ENCODE assay signal across 12 cellular contexts in the genomic region with DNA sequence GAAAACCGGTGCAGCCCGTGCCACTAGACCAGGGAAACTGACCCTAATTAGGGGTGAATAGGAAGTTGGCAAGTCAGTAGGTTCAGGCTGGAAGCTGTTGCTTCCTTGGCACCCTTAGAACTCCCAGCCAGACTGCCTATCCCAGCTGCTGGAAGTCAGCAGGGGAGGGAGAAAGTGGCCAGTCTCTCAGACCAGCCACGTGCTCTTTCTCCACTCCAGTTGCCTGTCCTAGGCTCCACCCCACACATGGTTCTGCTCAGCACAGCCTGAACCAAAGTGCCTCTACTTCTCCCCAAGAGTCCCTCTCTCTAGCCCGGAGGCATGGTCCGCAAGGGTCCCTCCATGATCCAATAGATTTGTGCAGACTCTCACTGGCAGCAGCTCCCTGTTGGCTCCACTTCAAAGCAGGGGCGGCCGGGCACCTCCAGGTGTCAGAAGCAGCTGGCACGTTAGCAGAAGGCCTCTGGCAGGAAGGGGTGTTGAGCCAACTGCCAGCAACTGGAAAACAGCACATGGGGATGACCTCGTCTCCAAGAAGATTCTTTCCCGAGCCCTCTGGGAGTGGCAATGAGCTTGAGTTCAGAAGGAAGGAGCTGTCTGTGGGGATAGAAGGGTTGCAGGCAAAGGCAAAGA. TPM values are rescaled to one million over a fixed set of nuclear protein-coding genes. Genes with fewer than 3 reads are reported as not detected.
A peak's percentile ranks its signal among the peaks of the same experiment; 100 is the strongest.
DNase-seq lines count a peak whose midpoint lies in the region; ATAC-seq and TF ChIP-seq lines count a peak whose summit lies in the region.
"Had no signal": no experiment of that assay in that cellular context is flagged by ENCODE, and none has a peak within 500 bp of the region (broad histone marks: within the 10 kb centered on the region; RNA-seq: fewer than 3 reads in every experiment).

No MANE protein-coding gene starts in this region.

- peak overlapping the region; percentile 8 for H2AFZ ChIP-seq in IMR-90 (replicated peaks; ENCODE audit: low read length, poor library complexity)
- H2AFZ ChIP-seq: PC-9 had no signal

- no peak overlapping the region for H4K91ac ChIP-seq in IMR-90 (ENCODE audit: insufficient read depth, low read depth, low read length)

- no peak for TF ChIP-seq RAD21 in IMR-90 (IDR thresholded peaks at IDR 0.05; ENCODE audit: low read length)

- no peak overlapping the region for H2BK20ac ChIP-seq in IMR-90 (ENCODE audit: low read depth, low read length)

- DNase-seq in AG08395 (ENCODE audit: low spot score) (peak; percentile 53), IMR-90 (peak; percentile 49), SHP77 (lab: John Stamatoyannopoulos, UW) (peak; percentile 88 to 89), mesendoderm (peak; percentile 40), ACHN (no peak), NCI-H2107 (lab: John Stamatoyannopoulos, UW) (no peak)
- no peak for DNase-seq in activated naive CD4-positive, alpha-beta T cell treated with anti-CD3 and anti-CD28 coated beads, Interleukin-2, amount 10 ng/mL, durations not matched to agents 7 days and 5 days
- DNase-seq: foreskin melanocyte, T1000 had no signal

- no TSS peak for BruUV-seq in IMR-90 (replicated peaks; lab: Mats Ljungman, UMichigan)

- H2AK5ac ChIP-seq in IMR-90 (ENCODE audit: low read depth, low read length) = no peak overlapping the region
- no peak overlapping the region for H2AK5ac ChIP-seq in mesendoderm (ENCODE audit: low read length)

- H3K9me3 ChIP-seq in IMR-90 (ENCODE audit: control insufficient read depth, insufficient read depth, low read length) = no peaks in the 10 kb centered on the region

- in situ Hi-C loops in IMR-90 (cut with MboI; ENCODE audit: low sequenced_read_pairs) = no loop called here
- in situ Hi-C loops in ACHN (cut with HindIII; ENCODE audit: low pct_ligation_motif_present, low pct_unique_long_range_greater_than_20kb, low sequenced_read_pairs) = no loop called here

- peaks cover 14% of the 10 kb centered on the region for H3K4me1 ChIP-seq in IMR-90 (ENCODE audit: control insufficient read depth, insufficient read depth, low read length)
- no peaks in the 10 kb centered on the region for H3K4me1 ChIP-seq in mesendoderm (ENCODE audit: control insufficient read depth, low read depth, low read length)

- TF ChIP-seq POLR2A in IMR-90 (IDR thresholded peaks at IDR 0.05; ENCODE audit: low read depth, low read length) = no peak

- H2BK15ac ChIP-seq in IMR-90 (ENCODE audit: low read depth, low read length) (no peak overlapping the region), mesendoderm (replicated peaks; ENCODE audit: low read depth) (no peak overlapping the region)

- H4K8ac ChIP-seq in IMR-90 (ENCODE audit: low read depth in 2 of 2, low read length in 2 of 2) (no peak overlapping the region), mesendoderm (ENCODE audit: low read depth, low read length) (no peak overlapping the region)

- H3K79me2 ChIP-seq in mesendoderm (ENCODE audit: control insufficient read depth, insufficient read depth, low read length) = no peaks in the 10 kb centered on the region

- H3K14ac ChIP-seq in IMR-90 (replicated peaks; ENCODE audit: low read depth, low read length) = no peak overlapping the region

- no peak overlapping the region for H3K56ac ChIP-seq in IMR-90 (ENCODE audit: extremely low read depth, insufficient read depth, low read length)
- H3K56ac ChIP-seq in mesendoderm (ENCODE audit: low read length) = no peak overlapping the region

- no peak overlapping the region for H3K4me2 ChIP-seq in IMR-90 (ENCODE audit: low read depth, low read length)
- no peak overlapping the region for H3K4me2 ChIP-seq in mesendoderm (ENCODE audit: low read length)
- H3K4me2 ChIP-seq: PC-9 had no signal

- WGBS in IMR-90 (ENCODE audit: extremely low coverage in 2 of 2, insufficient read length in 1 of 2), 2 experiments = 41% methylated on average over 3 of the region's 10 CpGs; no CpG with 5 or more reads in 1 of the 2 experiments
- no CpG with 5 or more reads among the region's 10 CpGs for WGBS in mesendoderm (ENCODE audit: extremely low coverage, insufficient coverage, low lambda C conversion rate)

- H3K9me1 ChIP-seq in IMR-90 (ENCODE audit: insufficient read depth, low read length) = peaks cover 13% of the 10 kb centered on the region; the same call in 1 of the 2 replicates

- dilution Hi-C loops in IMR-90 (cut with HindIII; ENCODE audit: low sequenced_read_pairs, unreplicated experiment) = no loop called here

- H3K4me3 Mint-ChIP-seq in activated naive CD4-positive, alpha-beta T cell treated with anti-CD3 and anti-CD28 coated beads, Interleukin-2, amount 10 ng/mL, durations not matched to agents 7 days and 5 days = no peak overlapping the region
- H3K4me3 Mint-ChIP-seq: activated naive CD8-positive, alpha-beta T cell had no signal

- H3K27ac Mint-ChIP-seq in activated naive CD4-positive, alpha-beta T cell treated with anti-CD3 and anti-CD28 coated beads, Interleukin-2, amount 10 ng/mL, durations not matched to agents 7 days and 5 days = no peak overlapping the region
- H3K27ac Mint-ChIP-seq: activated naive CD8-positive, alpha-beta T cell had no signal

- H3K4ac ChIP-seq in IMR-90 (ENCODE audit: low read depth, low read length) = no peak overlapping the region
- H3K4ac ChIP-seq in mesendoderm (ENCODE audit: low read depth, low read length) = no peak overlapping the region

- H2BK5ac ChIP-seq in IMR-90 (ENCODE audit: low read depth, low read length, poor library complexity, severe bottlenecking) = no peak overlapping the region
- H2BK5ac ChIP-seq in mesendoderm (ENCODE audit: low read length) = no peak overlapping the region

- H3K27me3 ChIP-seq in IMR-90 (ENCODE audit: control insufficient read depth, insufficient read depth, low read length) = no peaks in the 10 kb centered on the region
- H3K27me3 ChIP-seq in mesendoderm (ENCODE audit: insufficient read depth, low read length, poor library complexity) = no peaks in the 10 kb centered on the region

- H3K9me3 Mint-ChIP-seq in activated naive CD4-positive, alpha-beta T cell treated with anti-CD3 and anti-CD28 coated beads, Interleukin-2, amount 10 ng/mL, durations not matched to agents 7 days and 5 days = no peaks in the 10 kb centered on the region

- H3K36me3 ChIP-seq in IMR-90 (ENCODE audit: control insufficient read depth, insufficient read depth, low read length) (peaks cover 2% of the 10 kb centered on the region; the same call in 1 of the 2 replicates), mesendoderm (ENCODE audit: control insufficient read depth, insufficient read depth, low read length) (no peaks in the 10 kb centered on the region)

- peaks cover 12% of the 10 kb centered on the region for H3K4me1 Mint-ChIP-seq in activated naive CD4-positive, alpha-beta T cell treated with anti-CD3 and anti-CD28 coated beads, Interleukin-2, amount 10 ng/mL, durations not matched to agents 7 days and 5 days

- H3K27ac ChIP-seq in IMR-90 (ENCODE audit: insufficient read depth, low read length) (no peak overlapping the region), mesendoderm (ENCODE audit: low read depth, low read length) (no peak overlapping the region)
- H3K27ac ChIP-seq: PC-9 had no signal

- H2AK9ac ChIP-seq in IMR-90 (replicated peaks; ENCODE audit: low read depth, low read length, poor library complexity) = peak overlapping the region; percentile 17

- TF ChIP-seq CTCF in IMR-90 (conservative IDR thresholded peaks at IDR 0.05; ENCODE audit: low read depth, low read length) = no peak

- H3K79me1 ChIP-seq in IMR-90 (ENCODE audit: low read depth in 1 of 2, low read length in 2 of 2) (peaks cover 0 to 5% of the 10 kb centered on the region in 2 experiments; a peak in 1 of 4 replicates), mesendoderm (ENCODE audit: low read length) (no peaks in the 10 kb centered on the region)

- no peaks in the 10 kb centered on the region for H3K27me3 Mint-ChIP-seq in activated naive CD4-positive, alpha-beta T cell treated with anti-CD3 and anti-CD28 coated beads, Interleukin-2, amount 10 ng/mL, durations not matched to agents 7 days and 5 days
- H3K27me3 Mint-ChIP-seq: activated naive CD8-positive, alpha-beta T cell had no signal

- H3K23ac ChIP-seq in IMR-90 (ENCODE audit: low read depth, low read length) (no peak overlapping the region), mesendoderm (ENCODE audit: low read length) (no peak overlapping the region)

- POLR2A ChIA-PET in IMR-90 (lab: Charles Lee; ENCODE audit: unreplicated experiment) = no interaction called here

- 0 out of 2 replicates have a peak, but pooled peaks cover 6% of the 10 kb centered on the region for H4K20me1 ChIP-seq in IMR-90 (ENCODE audit: insufficient read depth, low read length)

- no peak overlapping the region for H2BK120ac ChIP-seq in IMR-90 (ENCODE audit: low read depth, low read length)
- H2BK120ac ChIP-seq in mesendoderm (ENCODE audit: low read depth, low read length) = no peak overlapping the region

- H3K4me3 ChIP-seq in IMR-90 (ENCODE audit: insufficient read depth, low read depth, low read length) = no peak overlapping the region
- H3K4me3 ChIP-seq in mesendoderm (ENCODE audit: low read length) = no peak overlapping the region
- H3K4me3 ChIP-seq: PC-9 had no signal

- H4K5ac ChIP-seq in IMR-90 (ENCODE audit: low read depth, low read length) (no peak overlapping the region), mesendoderm (ENCODE audit: low read length) (no peak overlapping the region)

- H3K18ac ChIP-seq in IMR-90 (ENCODE audit: low read depth, low read length) = no peak overlapping the region
- H3K18ac ChIP-seq in mesendoderm (ENCODE audit: low read length) = no peak overlapping the region

- H3K9ac ChIP-seq in IMR-90 (ENCODE audit: low read depth, low read length) = no peak overlapping the region
- H3K9ac ChIP-seq in mesendoderm (ENCODE audit: low read length) = no peak overlapping the region

- H3K36me3 Mint-ChIP-seq in activated naive CD4-positive, alpha-beta T cell treated with anti-CD3 and anti-CD28 coated beads, Interleukin-2, amount 10 ng/mL, durations not matched to agents 7 days and 5 days = no peaks in the 10 kb centered on the region
- H3K36me3 Mint-ChIP-seq: activated naive CD8-positive, alpha-beta T cell had no signal

- CTCF ChIA-PET in IMR-90 (lab: Yijun Ruan, JAX) = interaction anchor here (0.6 to 1.0 kb wide), 2 partner anchors 22 to 182 kb away, joined by 3 read pairs; no protein-coding TSS in a partner anchor
- CTCF ChIA-PET in activated naive CD4-positive, alpha-beta T cell treated with anti-CD3 and anti-CD28 coated beads, Interleukin-2, amount 10 ng/mL, durations not matched to agents 7 days and 5 days (lab: Charles Lee) = no interaction called here

- intact Hi-C loops in IMR-90 (cut with micrococcal nuclease) = loop anchor here (10.0 kb wide), 1 partner anchor 144 kb away; no protein-coding TSS in a partner anchor

- ATAC-seq in IMR-90 (ENCODE audit: low read depth) = peak; percentile 19; the same call in 1 of the 2 replicates
- ATAC-seq in GM18858 (IDR thresholded peaks at IDR 0.05; ENCODE audit: unreplicated experiment) = no peak

RNA-seq across cellular contexts. Expression of gene ARFGAP2, which starts 27.7 kb away (rescaled TPM):
- 87.8 and 114 TPM in 2 replicates for total RNA-seq in IMR-90 (2012; rRNA removed)
- polyA plus RNA-seq in IMR-90 (2012; rRNA removed) = 35.1 and 54.7 TPM in 2 replicates
- 39.1 and 42.9 TPM in 2 replicates for polyA plus RNA-seq in IMR-90 (2012; cell fraction: cytosol; rRNA removed)
- 145 and 146 TPM in 2 replicates for polyA plus RNA-seq in IMR-90 (2012; cell fraction: nucleus; rRNA removed; ENCODE audit: low replicate concordance)
- polyA plus RNA-seq in mesendoderm (2013, experiment 1 of 2) = 52.7 TPM
- polyA plus RNA-seq in mesendoderm (2013, experiment 2 of 2) = 51.0 TPM

RNA-seq across cellular contexts. Expression of gene PACSIN3, which starts 37.2 kb away (rescaled TPM):
- 18.9 and 19.2 TPM in 2 replicates for total RNA-seq in IMR-90 (2012; rRNA removed)
- polyA plus RNA-seq in IMR-90 (2012; rRNA removed) = 21.1 and 24.5 TPM in 2 replicates
- 30.8 and 31.9 TPM in 2 replicates for polyA plus RNA-seq in IMR-90 (2012; cell fraction: cytosol; rRNA removed)
- 22.7 and 43.7 TPM in 2 replicates for polyA plus RNA-seq in IMR-90 (2012; cell fraction: nucleus; rRNA removed; ENCODE audit: low replicate concordance)
- polyA plus RNA-seq in mesendoderm (2013, experiment 1 of 2) = 18.0 TPM
- polyA plus RNA-seq in mesendoderm (2013, experiment 2 of 2) = 18.0 TPM

Comparison
In these comparisons a context has a peak if more than half of its experiments do, and no peak if none do; other contexts are left out.
1. DNase-seq: peak in AG08395 (single experiment), IMR-90 (single experiment), SHP77 (2 of 2) and mesendoderm (single experiment); none in activated naive CD4-positive, alpha-beta T cell treated with anti-CD3 and anti-CD28 coated beads, Interleukin-2, amount 10 ng/mL, durations not matched to agents 7 days and 5 days (single experiment), ACHN (single experiment) and NCI-H2107 (single experiment).